In genomic region chr10:16586358-16587138, GRCh38 we compare ENCODE assay signal across 14 cellular contexts.
DNase-seq lines count a peak whose midpoint lies in the region; ATAC-seq and TF ChIP-seq lines count a peak whose summit lies in the region.
"Had no signal": no experiment of that assay in that cellular context is flagged by ENCODE, and none has a peak within 500 bp of the region (broad histone marks: within the 10 kb centered on the region; RNA-seq: fewer than 3 reads in every experiment).

No MANE protein-coding gene starts in this region.

- H3K4me2 ChIP-seq in mesenchymal stem cell (ENCODE audit: low read length, poor library complexity, severe bottlenecking), result no peak overlapping the region
- H3K4me2 ChIP-seq: neural progenitor cell had no signal

- no peak overlapping the region for H2AK5ac ChIP-seq in mesenchymal stem cell (ENCODE audit: low read length, severe bottlenecking)

- ATAC-seq in GM19328 (IDR thresholded peaks at IDR 0.05; ENCODE audit: unreplicated experiment) (peak; percentile 69), HG02678 (IDR thresholded peaks at IDR 0.05; ENCODE audit: unreplicated experiment) (peak; percentile 87), HG03439 (IDR thresholded peaks at IDR 0.05; ENCODE audit: unreplicated experiment) (peak; percentile 96)

- H3K9ac ChIP-seq in mesenchymal stem cell (ENCODE audit: low read length), result no peak overlapping the region
- H3K9ac ChIP-seq: neural progenitor cell had no signal

- H3K36me3 ChIP-seq in prostate gland (no peaks in the 10 kb centered on the region), mesenchymal stem cell (ENCODE audit: control insufficient read depth in 1 of 2, insufficient read depth in 2 of 2, low read depth in 1 of 2, low read length in 2 of 2) (peaks cover 0 to 5% of the 10 kb centered on the region in 2 experiments)
- H3K36me3 ChIP-seq: neural progenitor cell had no signal

- no peak overlapping the region for H2BK120ac ChIP-seq in mesenchymal stem cell (ENCODE audit: low read depth, low read length)

- H3K4me3 ChIP-seq in prostate gland, result no peak overlapping the region
- no peak overlapping the region for H3K4me3 ChIP-seq in mesenchymal stem cell (ENCODE audit: insufficient read depth in 1 of 2, low read depth in 1 of 2, low read length in 2 of 2)
- H3K4me3 ChIP-seq: neural progenitor cell, stomach had no signal

- no peak overlapping the region for H3K27ac ChIP-seq in prostate gland
- H3K27ac ChIP-seq in mesenchymal stem cell (ENCODE audit: low read length, poor library complexity, severe bottlenecking), result no peak overlapping the region
- H3K27ac ChIP-seq: neural progenitor cell, stomach had no signal

- H3K4me1 ChIP-seq in prostate gland (replicated peaks) (no peaks in the 10 kb centered on the region), mesenchymal stem cell (ENCODE audit: control insufficient read depth, insufficient read depth, low read depth, low read length) (no peaks in the 10 kb centered on the region)
- H3K4me1 ChIP-seq: neural progenitor cell, stomach had no signal

- H3K79me1 ChIP-seq in mesenchymal stem cell (replicated peaks; ENCODE audit: low read length, poor library complexity, severe bottlenecking), result no peaks in the 10 kb centered on the region

- H3K14ac ChIP-seq in mesenchymal stem cell (ENCODE audit: low read length in 2 of 2), result no peak overlapping the region

- no peak for TF ChIP-seq CTCF in GM13977 (IDR thresholded peaks at IDR 0.05; ENCODE audit: extremely low read depth, insufficient read depth, missing control alignments)
- TF ChIP-seq CTCF in prostate gland (IDR thresholded peaks at IDR 0.05), result no peak

- no peak overlapping the region for H3K18ac ChIP-seq in mesenchymal stem cell (ENCODE audit: low read depth in 1 of 2, low read length in 2 of 2)

- DNase-seq in GM13977 (ENCODE audit: low spot score) (peak; percentile 53), 8988T (no peak), globus pallidus (ENCODE audit: low spot score) (no peak), prostate gland (ENCODE audit: low spot score) (no peak), mesenchymal stem cell (no peak)
- DNase-seq: activated T-cell treated with anti-CD3 and anti-CD28 coated beads, Interleukin-2, amount 50 U/mL, for 48 hours; caudate nucleus; NCI-H2029 treated with DMSO at 0.1 percent for 48 hours; stimulated activated CD4-positive, alpha-beta T cell treated with anti-CD3 and anti-CD28 coated beads, Interleukin-15, amount 100 ng/mL, for 24 hours; stomach had no signal

- H4K91ac ChIP-seq in mesenchymal stem cell (ENCODE audit: low read length), result no peak overlapping the region

- no peak overlapping the region for H3K23ac ChIP-seq in mesenchymal stem cell (ENCODE audit: low read length in 2 of 2)

- H3K4ac ChIP-seq in mesenchymal stem cell (ENCODE audit: low read depth in 1 of 2, low read length in 2 of 2), result no peak overlapping the region

- H3K9me3 ChIP-seq in prostate gland (no peaks in the 10 kb centered on the region), mesenchymal stem cell (ENCODE audit: control insufficient read depth, low read length) (no peaks in the 10 kb centered on the region)
- H3K9me3 ChIP-seq: stomach had no signal

- H2BK15ac ChIP-seq in mesenchymal stem cell (ENCODE audit: low read depth, poor library complexity, severe bottlenecking), result no peak overlapping the region

- no peak overlapping the region for H2BK5ac ChIP-seq in mesenchymal stem cell (ENCODE audit: low read depth, low read length, poor library complexity, severe bottlenecking)

- H2AFZ ChIP-seq in mesenchymal stem cell (ENCODE audit: low read depth, low read length), result no peak overlapping the region
- H2AFZ ChIP-seq: neural progenitor cell had no signal

- H3K27me3 ChIP-seq in prostate gland (replicated peaks; ENCODE audit: insufficient read depth), result no peaks in the 10 kb centered on the region
- H3K27me3 ChIP-seq in mesenchymal stem cell (ENCODE audit: control insufficient read depth in 1 of 2, insufficient read depth in 1 of 2, low read length in 2 of 2), result no peaks in the 10 kb centered on the region
- H3K27me3 ChIP-seq: neural progenitor cell, stomach had no signal

- no peak overlapping the region for H2BK12ac ChIP-seq in mesenchymal stem cell (ENCODE audit: low read length in 2 of 2)

- no peak for TF ChIP-seq POLR2A in prostate gland (IDR thresholded peaks at IDR 0.05)

- intact Hi-C loops in prostate gland (cut with DNase I), result no loop called here

- in situ Hi-C loops in GM13977 (cut with MboI; ENCODE audit: low pct_unique_long_range_greater_than_20kb, low sequenced_read_pairs, unreplicated experiment), result no loop called here

- WGBS in prostate gland, result 87% methylated on average over 7 of the region's 7 CpGs
- 95% methylated on average over 6 of the region's 7 CpGs for WGBS in mesenchymal stem cell

- H4K8ac ChIP-seq in mesenchymal stem cell (ENCODE audit: low read length), result no peak overlapping the region
